ENCODE assay signal across 8 cellular contexts in genomic region chr21:16519656-16520055, GRCh38.
"Had no signal": no experiment of that assay in that cellular context is flagged by ENCODE, and none has a peak within 500 bp of the region (broad histone marks: within the 10 kb centered on the region; RNA-seq: fewer than 3 reads in every experiment).

No MANE protein-coding gene starts in this region.

- H2AFZ ChIP-seq: GM23338 had no signal

- H3K27ac ChIP-seq: HL-60 had no signal

- FAIRE-seq: H1, K562 had no signal

- ATAC-seq: GM23338, K562 had no signal

- H3K4me3 ChIP-seq: GM23338, K562 had no signal

- DNase-seq: H9, HCEC 1CT, HFFc6, IMR-90 had no signal

- H3K4me2 ChIP-seq: GM23338 had no signal
